Comparison of ENCODE assay signal across 13 cellular contexts in the genomic region with DNA sequence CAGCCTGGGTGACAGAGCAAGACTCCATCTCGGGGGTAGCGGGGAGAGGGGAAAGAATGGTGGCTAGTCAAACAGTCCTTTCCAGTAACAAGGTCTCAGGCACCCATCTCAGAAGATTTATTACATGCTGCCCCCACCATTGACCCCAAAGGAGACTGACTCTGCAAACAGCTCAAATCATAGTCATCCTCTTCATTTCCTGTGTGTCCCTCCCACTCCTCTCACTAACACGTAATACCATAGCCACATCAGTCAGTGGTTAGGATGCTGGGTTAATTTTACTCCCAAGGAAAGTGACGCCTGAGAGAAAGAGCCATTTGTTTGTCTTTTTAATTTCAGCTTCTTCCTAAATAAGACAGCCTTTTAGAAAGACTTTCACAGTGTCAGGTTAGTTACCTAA. TPM values are rescaled to one million over a fixed set of nuclear protein-coding genes. Genes with fewer than 3 reads are reported as not detected.
DNase-seq lines count a peak whose midpoint lies in the region; ATAC-seq and TF ChIP-seq lines count a peak whose summit lies in the region.
"Had no signal": no experiment of that assay in that cellular context is flagged by ENCODE, and none has a peak within 500 bp of the region (broad histone marks: within the 10 kb centered on the region; RNA-seq: fewer than 3 reads in every experiment).

No MANE protein-coding gene starts in this region.

- ATAC-seq in GM19351 (IDR thresholded peaks at IDR 0.05; ENCODE audit: unreplicated experiment) (peak; percentile 43), GM19455 (IDR thresholded peaks at IDR 0.05; ENCODE audit: unreplicated experiment) (no peak), GM21786 (IDR thresholded peaks at IDR 0.05; ENCODE audit: unreplicated experiment) (no peak)

- no peaks in the 10 kb centered on the region for H3K4me1 Mint-ChIP-seq in Calu3 (ENCODE audit: low read depth, unreplicated experiment)

- no peak overlapping the region for H3K27ac Mint-ChIP-seq in Calu3 (ENCODE audit: unreplicated experiment)
- H3K27ac Mint-ChIP-seq: activated CD4-positive, alpha-beta memory T cell treated with anti-CD3 and anti-CD28 coated beads for 36 hours; naive B cell had no signal

- no peaks in the 10 kb centered on the region for H3K27me3 Mint-ChIP-seq in Calu3 (ENCODE audit: unreplicated experiment)

- no peaks in the 10 kb centered on the region for H3K36me3 Mint-ChIP-seq in Calu3 (ENCODE audit: insufficient read depth, unreplicated experiment)
- H3K36me3 Mint-ChIP-seq: activated CD4-positive, alpha-beta memory T cell treated with anti-CD3 and anti-CD28 coated beads for 36 hours had no signal

- peak overlapping the region; percentile 12 for H3K27ac ChIP-seq in epithelial cell of prostate
- H3K27ac ChIP-seq: KMS-11, spleen had no signal

- H3K4me3 Mint-ChIP-seq in Calu3 (ENCODE audit: low read depth, unreplicated experiment): no peak overlapping the region
- H3K4me3 Mint-ChIP-seq: activated CD4-positive, alpha-beta memory T cell treated with anti-CD3 and anti-CD28 coated beads for 36 hours; naive B cell had no signal

- no TSS peak for BruUV-seq in Calu3 (replicated peaks; lab: Mats Ljungman, UMichigan)

- CTCF ChIA-PET in Calu3 (lab: Charles Lee): no interaction called here

- TF ChIP-seq CTCF in Calu3 (IDR thresholded peaks at IDR 0.05; ENCODE audit: unreplicated experiment): no peak

- intact Hi-C loops in Calu3 (cut with micrococcal nuclease; ENCODE audit: unreplicated experiment): no loop called here

- H3K9me3 Mint-ChIP-seq in Calu3 (ENCODE audit: low read depth, unreplicated experiment): no peaks in the 10 kb centered on the region
- H3K9me3 Mint-ChIP-seq: activated CD4-positive, alpha-beta memory T cell treated with anti-CD3 and anti-CD28 coated beads for 36 hours had no signal

- peak; percentile 85 for DNase-seq in A172 (ENCODE audit: low spot score)
- peak; percentile 83 for DNase-seq in HT1080 (ENCODE audit: low read depth)
- no peak for DNase-seq in epithelial cell of prostate (ENCODE audit: low read depth, low spot score)
- DNase-seq in NCI-H524 treated with DMSO at 0.1 percent for 48 hours (lab: John Stamatoyannopoulos, UW): no peak
- no peak for DNase-seq in Calu3
- DNase-seq: activated CD4-positive, alpha-beta memory T cell treated with anti-CD3 and anti-CD28 coated beads for 36 hours; naive B cell; spleen; SW 1271 had no signal

RNA-seq across cellular contexts. Expression of a gene that starts 56.6 kb away (rescaled TPM):
- 53.1 and 62.2 TPM in 2 replicates for total RNA-seq in A172 (2014; rRNA removed; shearing (Covaris generic))
- 21.0 and 27.2 TPM in 2 replicates for total RNA-seq in HT1080 (2014; rRNA removed; shearing (Covaris generic))
- 42.9 and 45.5 TPM in 2 replicates for polyA plus RNA-seq in HT1080 (2015; cell fraction: cytosol; rRNA removed)
- polyA plus RNA-seq in HT1080 (2015; cell fraction: nucleus; rRNA removed): 35.1 and 42.4 TPM in 2 replicates
- 18.7 and 21.4 TPM in 2 replicates for total RNA-seq in Calu3 (2022)

Comparison
In these comparisons a context has a peak if more than half of its experiments do, and no peak if none do; other contexts are left out.
1. DNase-seq: peak in A172 (single experiment) and HT1080 (single experiment); none in epithelial cell of prostate (single experiment), NCI-H524 treated with DMSO at 0.1 percent for 48 hours (single experiment) and Calu3 (single experiment).